ENCODE assay signal across 8 cellular contexts in genomic region chr7:22823142-22823497, GRCh38. TPM values are rescaled to one million over a fixed set of nuclear protein-coding genes. Genes with fewer than 3 reads are reported as not detected.
A peak's percentile ranks its signal among the peaks of the same experiment; 100 is the strongest.
DNase-seq lines count a peak whose midpoint lies in the region; ATAC-seq, FAIRE-seq and TF ChIP-seq lines count a peak whose summit lies in the region.

No MANE protein-coding gene starts in this region.

- peaks cover 39% of the 10 kb centered on the region for H3K79me2 ChIP-seq in astrocyte (ENCODE audit: insufficient read depth, low read length)

- 33 to 40% methylated on average over 3 of the region's 3 CpGs for WGBS in aorta, 2 donors

- peaks cover 14% of the 10 kb centered on the region for H3K36me3 Mint-ChIP-seq in stimulated activated naive CD8-positive, alpha-beta T cell treated with anti-CD3 and anti-CD28 coated beads, Interleukin-15, Interleukin-2, amounts not matched to agents 100 ng/mL and 50 ng/mL, for 24 hours (ENCODE audit: low read depth)
- H3K36me3 Mint-ChIP-seq in astrocyte (ENCODE audit: low read depth, unreplicated experiment) = no peaks in the 10 kb centered on the region

- intact Hi-C loops in lower lobe of right lung (cut with DNase I) = no loop called here
- intact Hi-C loops in aorta (cut with DNase I) = loop anchor here (2.0 to 10.0 kb wide), 2 partner anchors 232 kb away; no protein-coding TSS in a partner anchor

- FAIRE-seq in astrocyte (lab: Jason Lieb, UNC) = no peak

- no peaks in the 10 kb centered on the region for H4K20me1 ChIP-seq in astrocyte (ENCODE audit: insufficient read depth, low read length)

- H3K4me1 Mint-ChIP-seq in stimulated activated naive CD8-positive, alpha-beta T cell treated with anti-CD3 and anti-CD28 coated beads, Interleukin-15, Interleukin-2, amounts not matched to agents 100 ng/mL and 50 ng/mL, for 24 hours (ENCODE audit: low read depth) = peaks cover 39% of the 10 kb centered on the region
- H3K4me1 Mint-ChIP-seq in astrocyte (ENCODE audit: low read depth, unreplicated experiment) = peaks cover 15% of the 10 kb centered on the region

- no peaks in the 10 kb centered on the region for H3K9me3 Mint-ChIP-seq in stimulated activated naive CD8-positive, alpha-beta T cell treated with anti-CD3 and anti-CD28 coated beads, Interleukin-15, Interleukin-2, amounts not matched to agents 100 ng/mL and 50 ng/mL, for 24 hours
- H3K9me3 Mint-ChIP-seq in astrocyte (ENCODE audit: unreplicated experiment) = no peaks in the 10 kb centered on the region

- no peaks in the 10 kb centered on the region for H3K27me3 ChIP-seq in astrocyte (ENCODE audit: insufficient read depth, low read length)
- no peaks in the 10 kb centered on the region for H3K27me3 ChIP-seq in lower lobe of right lung (ENCODE audit: low read depth)
- H3K27me3 ChIP-seq in aorta (ENCODE audit: control insufficient read depth in 1 of 2, insufficient read depth in 2 of 2, low read length in 1 of 2) = no peaks in the 10 kb centered on the region

- H3K4me3 ChIP-seq in astrocyte (ENCODE audit: insufficient read depth, low read depth, low read length) (peak overlapping the region; percentile 92), lower lobe of right lung (peak overlapping the region; percentile 77), aorta (ENCODE audit: low read length in 2 of 2) (peak overlapping the region; percentile 21 to 94)

- H3K27ac ChIP-seq in astrocyte (ENCODE audit: low read depth, low read length) = peak overlapping the region; percentile 88
- peak overlapping the region; percentile 87 for H3K27ac ChIP-seq in lower lobe of right lung
- no peak overlapping the region for H3K27ac ChIP-seq in aorta (ENCODE audit: low read depth in 1 of 2, low read length in 2 of 2)

- peak overlapping the region; percentile 94 for H3K9ac ChIP-seq in astrocyte (ENCODE audit: low read length)

- ATAC-seq in stimulated activated naive CD8-positive, alpha-beta T cell treated with anti-CD3 and anti-CD28 coated beads, Interleukin-15, Interleukin-2, amounts not matched to agents 100 U/mL and 50 U/mL, for 24 hours = no peak
- ATAC-seq in lower lobe of right lung (no peak), aorta (ENCODE audit: low FRiP score) (no peak), HG02852 (IDR thresholded peaks at IDR 0.05; ENCODE audit: unreplicated experiment) (no peak)

- H3K4me1 ChIP-seq in astrocyte (ENCODE audit: insufficient read depth, low read length) (peaks cover 18% of the 10 kb centered on the region), lower lobe of right lung (peaks cover 19% of the 10 kb centered on the region), aorta (ENCODE audit: control insufficient read depth in 1 of 2, insufficient read depth in 2 of 2, low read length in 2 of 2) (peaks cover 0 to 1% of the 10 kb centered on the region in 2 donors)

- H3K27ac Mint-ChIP-seq in stimulated activated naive CD8-positive, alpha-beta T cell treated with anti-CD3 and anti-CD28 coated beads, Interleukin-15, Interleukin-2, amounts not matched to agents 100 ng/mL and 50 ng/mL, for 24 hours = peak overlapping the region; percentile 99
- H3K27ac Mint-ChIP-seq in astrocyte (ENCODE audit: unreplicated experiment) = peak overlapping the region; percentile 98

- peak overlapping the region; percentile 99 for H3K4me3 Mint-ChIP-seq in stimulated activated naive CD8-positive, alpha-beta T cell treated with anti-CD3 and anti-CD28 coated beads, Interleukin-15, Interleukin-2, amounts not matched to agents 100 ng/mL and 50 ng/mL, for 24 hours
- peak overlapping the region; percentile 99 for H3K4me3 Mint-ChIP-seq in astrocyte (ENCODE audit: unreplicated experiment)

- peak overlapping the region; percentile 94 for H3K4me2 ChIP-seq in astrocyte (ENCODE audit: low read length)

- DNase-seq in stimulated activated naive CD8-positive, alpha-beta T cell treated with anti-CD3 and anti-CD28 coated beads, Interleukin-15, Interleukin-2, amounts not matched to agents 100 U/mL and 50 U/mL, for 24 hours = no peak
- no peak for DNase-seq in astrocyte (ENCODE audit: low read depth)
- no peak for DNase-seq in lower lobe of right lung
- no peak for DNase-seq in aorta
- no peak for DNase-seq in NOMO-1 treated with DMSO at 0.1 percent for 48 hours (lab: John Stamatoyannopoulos, UW; ENCODE audit: unreplicated experiment)
- DNase-seq in NCI-H524 (lab: John Stamatoyannopoulos, UW) = no peak

- TF ChIP-seq CTCF in astrocyte (IDR thresholded peaks at IDR 0.05; ENCODE audit: insufficient read depth, low read depth, low read length) (no peak), lower lobe of right lung (IDR thresholded peaks at IDR 0.05) (no peak)

- H3K9me3 ChIP-seq in astrocyte (ENCODE audit: insufficient read depth, low read depth, low read length) (no peaks in the 10 kb centered on the region), lower lobe of right lung (no peaks in the 10 kb centered on the region), aorta (ENCODE audit: control insufficient read depth, low read length) (no peaks in the 10 kb centered on the region)

- no peaks in the 10 kb centered on the region for H3K36me3 ChIP-seq in astrocyte (ENCODE audit: insufficient read depth, low read length)
- peaks cover 8% of the 10 kb centered on the region for H3K36me3 ChIP-seq in lower lobe of right lung
- H3K36me3 ChIP-seq in aorta (ENCODE audit: control insufficient read depth in 1 of 2, insufficient read depth in 2 of 2, low read length in 1 of 2) = no peaks in the 10 kb centered on the region

- peaks cover 20% of the 10 kb centered on the region for H3K27me3 Mint-ChIP-seq in stimulated activated naive CD8-positive, alpha-beta T cell treated with anti-CD3 and anti-CD28 coated beads, Interleukin-15, Interleukin-2, amounts not matched to agents 100 ng/mL and 50 ng/mL, for 24 hours
- no peaks in the 10 kb centered on the region for H3K27me3 Mint-ChIP-seq in astrocyte (ENCODE audit: low read depth, unreplicated experiment)

- peak overlapping the region; percentile 90 for H2AFZ ChIP-seq in astrocyte (ENCODE audit: low read depth, low read length)

RNA-seq across cellular contexts. Expression of gene TOMM7, which starts 0.5 kb away (rescaled TPM):
- 217 and 229 TPM in 2 replicates for total RNA-seq in astrocyte
- 376 TPM for total RNA-seq in lower lobe of right lung
- 100 to 1,000 TPM; 250 to 305 TPM for total RNA-seq in aorta
- 1,000 to 10,000 TPM in 1 of 2 donors, 100 to 1,000 TPM in 1; 595 to 1,149 TPM for polyA plus RNA-seq in aorta

Comparison
In these comparisons a context has a peak if more than half of its experiments do, and no peak if none do; other contexts are left out.
1. H3K27ac ChIP-seq: peak in astrocyte (single experiment) and lower lobe of right lung (single experiment); none in aorta (0 of 2).
2. Peak in every context shown above with its lines, with median percentiles within 50 percentile points of each other: H3K4me3 ChIP-seq.